Comparison of ENCODE assay signal across 15 cellular contexts in genomic region chr11:34136420-34136819, GRCh38. TPM values are rescaled to one million over a fixed set of nuclear protein-coding genes. Genes with fewer than 3 reads are reported as not detected.
DNase-seq lines count a peak whose midpoint lies in the region; ATAC-seq, FAIRE-seq and TF ChIP-seq lines count a peak whose summit lies in the region.
"Had no signal": no experiment of that assay in that cellular context is flagged by ENCODE, and none has a peak within 500 bp of the region (broad histone marks: within the 10 kb centered on the region; RNA-seq: fewer than 3 reads in every experiment).

No MANE protein-coding gene starts in this region.

- no peaks in the 10 kb centered on the region for H3K9me3 Mint-ChIP-seq in astrocyte (ENCODE audit: unreplicated experiment)
- no peaks in the 10 kb centered on the region for H3K9me3 Mint-ChIP-seq in stimulated activated naive B cell treated with anti-CD40 and anti-IgM and Interleukin-4, amounts not matched to agents 10 μg/mL and 1 μg/mL and 100 μg/mL, for 72 hours
- H3K9me3 Mint-ChIP-seq: CD4-positive, CD25-positive, alpha-beta regulatory T cell had no signal

- no peak overlapping the region for H3K4me3 ChIP-seq in astrocyte (ENCODE audit: insufficient read depth, low read depth, low read length)
- H3K4me3 ChIP-seq: BLaER1 treated with 17β-estradiol and CSF1 and Interleukin-3, amounts not matched to agents 10 nM and 100 nM; HAP-1 had no signal

- no peaks in the 10 kb centered on the region for H3K9me3 ChIP-seq in astrocyte (ENCODE audit: insufficient read depth, low read depth, low read length)
- H3K9me3 ChIP-seq: BLaER1 treated with 17β-estradiol and CSF1 and Interleukin-3, amounts not matched to agents 10 nM and 100 nM; HAP-1 had no signal

- peaks cover 36% of the 10 kb centered on the region for H3K36me3 Mint-ChIP-seq in astrocyte (ENCODE audit: low read depth, unreplicated experiment)
- peaks cover 54 to 83% of the 10 kb centered on the region in 2 donors for H3K36me3 Mint-ChIP-seq in stimulated activated naive B cell treated with anti-CD40 and anti-IgM and Interleukin-4, amounts not matched to agents 10 μg/mL and 1 μg/mL and 100 μg/mL, for 72 hours

- TF ChIP-seq CTCF in astrocyte (IDR thresholded peaks at IDR 0.05; ENCODE audit: insufficient read depth, low read depth, low read length), result no peak

- no peak overlapping the region for H2AFZ ChIP-seq in astrocyte (ENCODE audit: low read depth, low read length)

- no peak for FAIRE-seq in astrocyte (lab: Jason Lieb, UNC)
- FAIRE-seq: GM19239, H1 had no signal

- H3K27ac Mint-ChIP-seq in astrocyte (ENCODE audit: unreplicated experiment), result no peak overlapping the region
- peak overlapping the region; percentile 43 for H3K27ac Mint-ChIP-seq in stimulated activated naive B cell treated with anti-CD40 and anti-IgM and Interleukin-4, amounts not matched to agents 10 μg/mL and 1 μg/mL and 100 μg/mL, for 72 hours

- H3K4me1 ChIP-seq in astrocyte (ENCODE audit: insufficient read depth, low read length), result no peaks in the 10 kb centered on the region
- H3K4me1 ChIP-seq: BLaER1 treated with 17β-estradiol and CSF1 and Interleukin-3, amounts not matched to agents 10 nM and 100 nM; HAP-1 had no signal

- H3K27me3 ChIP-seq in astrocyte (ENCODE audit: insufficient read depth, low read length), result no peaks in the 10 kb centered on the region
- H3K27me3 ChIP-seq: BLaER1 treated with 17β-estradiol and CSF1 and Interleukin-3, amounts not matched to agents 10 nM and 100 nM had no signal

- no peaks in the 10 kb centered on the region for H3K4me1 Mint-ChIP-seq in astrocyte (ENCODE audit: low read depth, unreplicated experiment)
- H3K4me1 Mint-ChIP-seq in stimulated activated naive B cell treated with anti-CD40 and anti-IgM and Interleukin-4, amounts not matched to agents 10 μg/mL and 1 μg/mL and 100 μg/mL, for 72 hours, result peaks cover 5 to 8% of the 10 kb centered on the region in 2 donors

- ATAC-seq in Right ventricle myocardium inferior, result peak; percentile 33
- ATAC-seq in left cardiac atrium, result no peak
- ATAC-seq in stimulated activated naive B cell treated with anti-CD40 and anti-IgM and Interleukin-4, amounts not matched to agents 10 μg/mL and 1 μg/mL and 100 μg/mL, for 72 hours (replicated peaks), result no peak
- ATAC-seq in HG02588 (IDR thresholded peaks at IDR 0.05; ENCODE audit: unreplicated experiment), result no peak

- H3K79me2 ChIP-seq in astrocyte (ENCODE audit: insufficient read depth, low read length), result no peaks in the 10 kb centered on the region

- H3K27ac ChIP-seq in astrocyte (ENCODE audit: low read depth, low read length), result no peak overlapping the region
- H3K27ac ChIP-seq: BLaER1 treated with 17β-estradiol and CSF1 and Interleukin-3, amounts not matched to agents 10 nM and 100 nM had no signal

- peaks cover 30% of the 10 kb centered on the region for H4K20me1 ChIP-seq in astrocyte (ENCODE audit: insufficient read depth, low read length)

- H3K9ac ChIP-seq in astrocyte (ENCODE audit: low read length), result no peak overlapping the region
- H3K9ac ChIP-seq: BLaER1 treated with 17β-estradiol and CSF1 and Interleukin-3, amounts not matched to agents 10 nM and 100 nM had no signal

- no peaks in the 10 kb centered on the region for H3K27me3 Mint-ChIP-seq in astrocyte (ENCODE audit: low read depth, unreplicated experiment)
- H3K27me3 Mint-ChIP-seq in stimulated activated naive B cell treated with anti-CD40 and anti-IgM and Interleukin-4, amounts not matched to agents 10 μg/mL and 1 μg/mL and 100 μg/mL, for 72 hours, result no peaks in the 10 kb centered on the region
- H3K27me3 Mint-ChIP-seq: CD4-positive, CD25-positive, alpha-beta regulatory T cell had no signal

- DNase-seq in Right ventricle myocardium inferior (ENCODE audit: missing footprints) (no peak), left cardiac atrium (no peak), astrocyte (ENCODE audit: low read depth) (peak; percentile 15), medulla oblongata (ENCODE audit: extremely low spot score) (peak; percentile 41), NCI-H774 (lab: John Stamatoyannopoulos, UW) (no peak)
- DNase-seq in stimulated activated naive B cell treated with anti-CD40 and anti-IgM and Interleukin-4, amounts not matched to agents 10 μg/mL and 1 μg/mL and 100 μg/mL, for 72 hours, result no peak
- DNase-seq: ACHN; CD4-positive, CD25-positive, alpha-beta regulatory T cell; DMS53; GF-D8 had no signal

- intact Hi-C loops in Right ventricle myocardium inferior (cut with DNase I), result no loop called here
- intact Hi-C loops in left cardiac atrium (cut with DNase I), result no loop called here

- no peak overlapping the region for H3K4me3 Mint-ChIP-seq in astrocyte (ENCODE audit: unreplicated experiment)
- no peak overlapping the region for H3K4me3 Mint-ChIP-seq in stimulated activated naive B cell treated with anti-CD40 and anti-IgM and Interleukin-4, amounts not matched to agents 10 μg/mL and 1 μg/mL and 100 μg/mL, for 72 hours
- H3K4me3 Mint-ChIP-seq: CD4-positive, CD25-positive, alpha-beta regulatory T cell had no signal

- H3K36me3 ChIP-seq in astrocyte (ENCODE audit: insufficient read depth, low read length), result peaks cover 70% of the 10 kb centered on the region

- H3K4me2 ChIP-seq in astrocyte (ENCODE audit: low read length), result no peak overlapping the region
- H3K4me2 ChIP-seq: BLaER1 treated with 17β-estradiol and CSF1 and Interleukin-3, amounts not matched to agents 10 nM and 100 nM had no signal

RNA-seq across cellular contexts. Expression of gene NAT10, which starts 31.0 kb away (rescaled TPM):
- total RNA-seq in Right ventricle myocardium inferior (22.8 TPM), left cardiac atrium (10 to 100 TPM; 20.1 to 29.0 TPM), astrocyte (31.9 and 32.2 TPM in 2 replicates)

Comparison
In these comparisons a context has a peak if more than half of its experiments do, and no peak if none do; other contexts are left out.
1. DNase-seq: peak in astrocyte (single experiment) and medulla oblongata (single experiment); none in Right ventricle myocardium inferior (single experiment), left cardiac atrium (single experiment), stimulated activated naive B cell treated with anti-CD40 and anti-IgM and Interleukin-4, amounts not matched to agents 10 μg/mL and 1 μg/mL and 100 μg/mL, for 72 hours (single experiment) and NCI-H774 (single experiment).